8 cellular contexts compared by ENCODE assay signal in the genomic region with DNA sequence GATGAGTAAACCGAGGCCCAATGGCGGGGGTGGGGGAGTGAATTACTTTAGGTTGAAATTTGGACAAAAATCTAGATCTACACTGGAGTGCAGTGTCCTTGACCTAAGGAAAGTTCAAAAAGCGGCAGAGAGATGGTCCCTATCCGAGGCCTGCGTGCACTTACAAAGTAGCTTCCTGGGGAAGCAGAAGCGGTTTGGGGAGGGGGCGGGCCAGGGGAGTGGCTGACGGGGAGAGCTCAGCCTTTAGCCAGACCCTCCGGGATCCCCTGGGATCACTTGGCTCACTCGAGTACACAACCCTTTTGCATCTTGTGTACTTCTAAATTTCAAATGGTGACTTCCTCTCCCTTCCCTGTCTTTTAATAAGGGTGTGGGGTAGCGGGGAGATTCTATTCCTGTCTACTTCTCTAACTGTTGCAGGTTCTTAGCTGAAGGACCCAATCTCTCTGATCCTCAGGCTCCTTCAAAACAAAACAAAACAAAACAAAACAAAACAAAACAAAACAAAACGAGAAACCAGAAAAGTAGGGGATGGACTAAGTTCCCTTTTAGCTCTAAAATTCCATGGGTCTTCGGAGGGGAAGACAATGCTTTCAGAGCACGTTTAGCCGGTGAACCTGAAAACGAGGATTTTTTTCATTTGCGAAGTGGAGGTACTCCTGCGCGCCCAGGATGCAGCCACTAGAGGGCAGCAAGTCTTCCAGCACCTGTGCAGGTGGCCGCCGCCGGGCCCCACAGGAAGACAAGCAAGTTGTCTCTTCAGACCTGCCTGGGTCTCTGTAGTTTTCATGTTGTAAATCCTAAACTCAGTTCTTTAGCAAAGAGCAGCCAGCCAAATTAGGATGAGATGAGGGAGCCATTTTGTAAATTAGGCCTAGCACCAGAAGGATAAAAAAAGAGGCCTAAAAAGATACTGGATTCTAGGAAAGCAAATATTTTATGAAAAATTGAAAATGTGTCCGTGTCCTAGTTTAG. TPM values are rescaled to one million over a fixed set of nuclear protein-coding genes. Genes with fewer than 3 reads are reported as not detected.
DNase-seq lines count a peak whose midpoint lies in the region; ATAC-seq and TF ChIP-seq lines count a peak whose summit lies in the region.

No MANE protein-coding gene starts in this region.

- peak; percentile 98 for ATAC-seq in stimulated activated naive CD8-positive, alpha-beta T cell treated with anti-CD3 and anti-CD28 coated beads, Interleukin-15, amount 100 ng/mL, for 72 hours
- ATAC-seq in HG03378 (IDR thresholded peaks at IDR 0.05; ENCODE audit: unreplicated experiment) = no peak

- no peak overlapping the region for H3K9ac ChIP-seq in HUES6 (ENCODE audit: low read length)

- peaks cover 4% of the 10 kb centered on the region; the same call in 1 of the 2 replicates for H3K4me1 ChIP-seq in HUES6 (ENCODE audit: control insufficient read depth, insufficient read depth, low read length)

- no peaks in the 10 kb centered on the region for H3K36me3 ChIP-seq in HUES6 (ENCODE audit: control insufficient read depth, insufficient read depth, low read length)

- no peak overlapping the region for H3K27ac Mint-ChIP-seq in neural crest cell (ENCODE audit: unreplicated experiment)
- H3K27ac Mint-ChIP-seq in stimulated activated naive CD8-positive, alpha-beta T cell treated with anti-CD3 and anti-CD28 coated beads, Interleukin-15, amount 100 ng/mL, for 72 hours = peak overlapping the region in 1 of 2 donors; percentile 86

- H3K27ac ChIP-seq in HUES6 (ENCODE audit: low read depth, low read length) = no peak overlapping the region

- DNase-seq in Daoy (ENCODE audit: low read depth) (peak; percentile 71), OCI-M1 (lab: John Stamatoyannopoulos, UW) (peak; percentile 67), fibroblast of mammary gland (ENCODE audit: low read depth) (peak; percentile 48), neural crest cell (ENCODE audit: low read depth, low spot score) (peak; percentile 51)
- DNase-seq in activated T-cell treated with anti-CD3 and anti-CD28 coated beads, Interleukin-2, amount 50 U/mL, for 48 hours = peak; percentile 86 to 89
- DNase-seq in stimulated activated naive CD8-positive, alpha-beta T cell treated with anti-CD3 and anti-CD28 coated beads, Interleukin-15, amount 100 ng/mL, for 72 hours = peak; percentile 79 to 82

- H3K9me3 ChIP-seq in HUES6 (ENCODE audit: control insufficient read depth, insufficient read depth, low read depth, low read length) = peaks cover 9% of the 10 kb centered on the region

- H3K27me3 ChIP-seq in HUES6 (ENCODE audit: control insufficient read depth, insufficient read depth, low read length) = peaks cover 4% of the 10 kb centered on the region; the same call in 1 of the 2 replicates

- H3K36me3 Mint-ChIP-seq in neural crest cell (ENCODE audit: low read depth) = peaks cover 3% of the 10 kb centered on the region

- H3K9me3 Mint-ChIP-seq in neural crest cell = peaks cover 8% of the 10 kb centered on the region
- no peaks in the 10 kb centered on the region for H3K9me3 Mint-ChIP-seq in stimulated activated naive CD8-positive, alpha-beta T cell treated with anti-CD3 and anti-CD28 coated beads, Interleukin-15, amount 100 ng/mL, for 72 hours

- H3K4me3 Mint-ChIP-seq in neural crest cell = no peak overlapping the region
- H3K4me3 Mint-ChIP-seq in stimulated activated naive CD8-positive, alpha-beta T cell treated with anti-CD3 and anti-CD28 coated beads, Interleukin-15, amount 100 ng/mL, for 72 hours = peak overlapping the region; percentile 33 to 67

- H3K4me1 Mint-ChIP-seq in neural crest cell = peaks cover 5% of the 10 kb centered on the region
- peaks cover 10% of the 10 kb centered on the region for H3K4me1 Mint-ChIP-seq in stimulated activated naive CD8-positive, alpha-beta T cell treated with anti-CD3 and anti-CD28 coated beads, Interleukin-15, amount 100 ng/mL, for 72 hours

- TF ChIP-seq CTCF in fibroblast of mammary gland (conservative IDR thresholded peaks at IDR 0.05; ENCODE audit: control insufficient read depth, insufficient read depth, low read depth, low read length) = peak; percentile 84
- peak; percentile 94 for TF ChIP-seq CTCF in neural crest cell (conservative IDR thresholded peaks at IDR 0.05)

- H3K4me3 ChIP-seq in HUES6 (ENCODE audit: low read depth, low read length) = peak overlapping the region; percentile 54
- no peak overlapping the region for H3K4me3 ChIP-seq in fibroblast of mammary gland (ENCODE audit: control insufficient read depth, low read depth, low read length)

- H3K27me3 Mint-ChIP-seq in neural crest cell (ENCODE audit: low read depth) = peaks cover 16% of the 10 kb centered on the region
- H3K27me3 Mint-ChIP-seq in stimulated activated naive CD8-positive, alpha-beta T cell treated with anti-CD3 and anti-CD28 coated beads, Interleukin-15, amount 100 ng/mL, for 72 hours = no peaks in the 10 kb centered on the region

RNA-seq across cellular contexts. Expression of gene SNX27, which starts 17.9 kb away (rescaled TPM):
- 13.2 and 25.3 TPM in 2 replicates for total RNA-seq in Daoy (2014; rRNA removed; shearing (Covaris generic))
- 48.3 and 53.6 TPM in 2 replicates for total RNA-seq in neural crest cell

RNA-seq across cellular contexts. Expression of gene TUFT1, which starts 53.8 kb away (rescaled TPM):
- total RNA-seq in Daoy (2014; rRNA removed; shearing (Covaris generic)) = 17.9 and 19.4 TPM in 2 replicates
- 7.5 TPM in 2 replicates for total RNA-seq in neural crest cell
